Comparison of ENCODE assay signal across 12 cellular contexts in the genomic region with DNA sequence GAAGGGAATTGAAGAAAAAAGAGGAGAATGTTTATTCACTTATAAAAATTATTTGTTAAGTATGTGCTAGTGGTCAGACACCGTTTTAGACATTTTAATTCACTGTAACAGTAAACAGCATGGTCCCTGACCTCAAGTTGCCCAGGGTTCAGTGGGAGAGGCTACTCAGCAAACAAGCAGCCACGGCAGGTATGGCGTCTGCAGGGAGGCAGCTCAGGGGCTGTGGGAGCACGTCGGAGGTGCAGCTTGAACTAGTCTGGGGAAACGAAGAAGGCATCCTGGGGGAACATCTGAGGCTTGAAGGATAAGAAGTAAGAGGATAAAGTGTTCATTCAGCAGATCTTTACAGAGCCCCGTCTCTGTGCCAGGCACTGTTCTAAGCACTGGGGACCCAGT.
DNase-seq lines count a peak whose midpoint lies in the region; ATAC-seq and TF ChIP-seq lines count a peak whose summit lies in the region.
"Had no signal": no experiment of that assay in that cellular context is flagged by ENCODE, and none has a peak within 500 bp of the region (broad histone marks: within the 10 kb centered on the region; RNA-seq: fewer than 3 reads in every experiment).

No MANE protein-coding gene starts in this region.

- H3K4me1 ChIP-seq in spleen = peaks cover 27 to 96% (median 63%) of the 10 kb centered on the region in 6 donors

- intact Hi-C loops in spleen (cut with DNase I; ENCODE audit: low total_unique reads) = no loop called here

- H3K27me3 Mint-ChIP-seq in activated naive CD8-positive, alpha-beta T cell treated with anti-CD3 and anti-CD28 coated beads, Interleukin-2, amount 50 U/mL, for 24 hours = no peaks in the 10 kb centered on the region

- no peaks in the 10 kb centered on the region for H3K27me3 ChIP-seq in spleen (replicated peaks in 1 of 7)
- H3K27me3 ChIP-seq: hepatocyte had no signal

- TF ChIP-seq POLR2A in GM18505 (IDR thresholded peaks at IDR 0.05; ENCODE audit: borderline replicate concordance, extremely low read depth, insufficient read depth, insufficient read length) = peak; percentile 29
- no peak for TF ChIP-seq POLR2A in spleen (IDR thresholded peaks at IDR 0.05)

- no peaks in the 10 kb centered on the region for H3K9me3 Mint-ChIP-seq in activated naive CD8-positive, alpha-beta T cell treated with anti-CD3 and anti-CD28 coated beads, Interleukin-2, amount 50 U/mL, for 24 hours
- H3K9me3 Mint-ChIP-seq: neural crest cell had no signal

- H3K27ac ChIP-seq in spleen = peak overlapping the region in 7 of 8 donors; percentile 17 to 88 (median 73)
- H3K27ac ChIP-seq: hepatocyte, RWPE1 had no signal

- H3K27ac Mint-ChIP-seq in activated naive CD8-positive, alpha-beta T cell treated with anti-CD3 and anti-CD28 coated beads, Interleukin-2, amount 50 U/mL, for 24 hours = peak overlapping the region; percentile 67

- DNase-seq in activated naive CD8-positive, alpha-beta T cell treated with anti-CD3 and anti-CD28 coated beads, Interleukin-2, amount 50 U/mL, for 24 hours = no peak
- DNase-seq in spleen (peak; percentile 79), GM13977 (ENCODE audit: low spot score) (no peak), NCI-H1417 (lab: John Stamatoyannopoulos, UW) (no peak), AML-193 (lab: John Stamatoyannopoulos, UW) (no peak)
- DNase-seq: dermis blood vessel endothelial cell, NCI-H1092 had no signal

- H3K36me3 ChIP-seq in spleen = peaks cover 0 to 10% (median 0%) of the 10 kb centered on the region in 6 donors

- 71 to 78% (median 73%) methylated on average over 7 of the region's 7 CpGs for WGBS in spleen, 5 donors

- H3K36me3 Mint-ChIP-seq in activated naive CD8-positive, alpha-beta T cell treated with anti-CD3 and anti-CD28 coated beads, Interleukin-2, amount 50 U/mL, for 24 hours (ENCODE audit: low read depth) = peaks cover 11% of the 10 kb centered on the region

- no peak overlapping the region for H3K4me3 Mint-ChIP-seq in activated naive CD8-positive, alpha-beta T cell treated with anti-CD3 and anti-CD28 coated beads, Interleukin-2, amount 50 U/mL, for 24 hours
- H3K4me3 Mint-ChIP-seq: neural crest cell had no signal

- no peak overlapping the region for H3K4me3 ChIP-seq in spleen
- H3K4me3 ChIP-seq: hepatocyte had no signal

- ATAC-seq in GM18505 (IDR thresholded peaks at IDR 0.05; ENCODE audit: unreplicated experiment) (no peak), HG02610 (IDR thresholded peaks at IDR 0.05; ENCODE audit: unreplicated experiment) (peak; percentile 10)
- ATAC-seq in activated naive CD8-positive, alpha-beta T cell treated with anti-CD3 and anti-CD28 coated beads, Interleukin-2, amount 50 U/mL, for 24 hours = no peak

- TF ChIP-seq CTCF in spleen (IDR thresholded peaks at IDR 0.05 in 8 of 11, conservative IDR thresholded peaks at IDR 0.05 in 3 of 11) = no peak
- no peak for TF ChIP-seq CTCF in GM13977 (IDR thresholded peaks at IDR 0.05; ENCODE audit: extremely low read depth, insufficient read depth, missing control alignments)

- H3K4me1 Mint-ChIP-seq in activated naive CD8-positive, alpha-beta T cell treated with anti-CD3 and anti-CD28 coated beads, Interleukin-2, amount 50 U/mL, for 24 hours = peaks cover 90% of the 10 kb centered on the region

- H3K9me3 ChIP-seq in spleen = no peaks in the 10 kb centered on the region

- in situ Hi-C loops in GM13977 (cut with MboI; ENCODE audit: low pct_unique_long_range_greater_than_20kb, low sequenced_read_pairs, unreplicated experiment) = no loop called here
